18 cellular contexts compared by ENCODE assay signal in genomic region chr4:26490111-26490979, GRCh38. TPM values are rescaled to one million over a fixed set of nuclear protein-coding genes. Genes with fewer than 3 reads are reported as not detected.
DNase-seq lines count a peak whose midpoint lies in the region; ATAC-seq and TF ChIP-seq lines count a peak whose summit lies in the region.
"Had no signal": no experiment of that assay in that cellular context is flagged by ENCODE, and none has a peak within 500 bp of the region (broad histone marks: within the 10 kb centered on the region; RNA-seq: fewer than 3 reads in every experiment).

A gene with protein sequence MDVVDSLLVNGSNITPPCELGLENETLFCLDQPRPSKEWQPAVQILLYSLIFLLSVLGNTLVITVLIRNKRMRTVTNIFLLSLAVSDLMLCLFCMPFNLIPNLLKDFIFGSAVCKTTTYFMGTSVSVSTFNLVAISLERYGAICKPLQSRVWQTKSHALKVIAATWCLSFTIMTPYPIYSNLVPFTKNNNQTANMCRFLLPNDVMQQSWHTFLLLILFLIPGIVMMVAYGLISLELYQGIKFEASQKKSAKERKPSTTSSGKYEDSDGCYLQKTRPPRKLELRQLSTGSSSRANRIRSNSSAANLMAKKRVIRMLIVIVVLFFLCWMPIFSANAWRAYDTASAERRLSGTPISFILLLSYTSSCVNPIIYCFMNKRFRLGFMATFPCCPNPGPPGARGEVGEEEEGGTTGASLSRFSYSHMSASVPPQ (minus strand): TSS chr4:26490484. CDS start chr4:26490267, 217 bp downstream.

- TF ChIP-seq CTCF in WTC11 (IDR thresholded peaks at IDR 0.05): no peak

- peaks cover 5% of the 10 kb centered on the region for H3K4me1 Mint-ChIP-seq in WTC11
- no peaks in the 10 kb centered on the region for H3K4me1 Mint-ChIP-seq in activated T-helper 2 cell treated with anti-CD3 and anti-CD28 coated beads, Interferon-gamma antibody, Interleukin-2, Interleukin-4, amounts not matched to agents 10 μg/mL and 5 μg/mL and 100 μg/mL, durations not matched to agents 14 hours and 24 hours and 36 hours (ENCODE audit: low read depth)
- H3K4me1 Mint-ChIP-seq: naive thymus-derived CD4-positive, alpha-beta T cell had no signal

- H3K27ac Mint-ChIP-seq in WTC11: no peak within 1 kb of the TSS
- H3K27ac Mint-ChIP-seq in activated T-helper 2 cell treated with anti-CD3 and anti-CD28 coated beads, Interferon-gamma antibody, Interleukin-2, Interleukin-4, amounts not matched to agents 10 μg/mL and 5 μg/mL and 100 μg/mL, durations not matched to agents 14 hours and 24 hours and 36 hours: no peak within 1 kb of the TSS
- H3K27ac Mint-ChIP-seq: naive thymus-derived CD4-positive, alpha-beta T cell had no signal

- POLR2A ChIA-PET in WTC11 (lab: Charles Lee): no interaction called here

- no peaks in the 10 kb centered on the region; the same call in 1 of the 2 replicates for H3K27me3 Mint-ChIP-seq in WTC11 (ENCODE audit: low read depth)
- peaks cover 6% of the 10 kb centered on the region for H3K27me3 Mint-ChIP-seq in activated T-helper 2 cell treated with anti-CD3 and anti-CD28 coated beads, Interferon-gamma antibody, Interleukin-2, Interleukin-4, amounts not matched to agents 10 μg/mL and 5 μg/mL and 100 μg/mL, durations not matched to agents 14 hours and 24 hours and 36 hours (ENCODE audit: low read depth)

- peak; percentile 39 for DNase-seq in DMS 273 (lab: John Stamatoyannopoulos, UW; ENCODE audit: unreplicated experiment)
- DNase-seq in NCI-H1417 treated with DMSO at 0.1 percent for 48 hours (lab: John Stamatoyannopoulos, UW): peak; percentile 43
- DNase-seq in WTC11 (ENCODE audit: low spot score): no peak
- no peak for DNase-seq in mucosa of gallbladder (ENCODE audit: low spot score)
- DNase-seq in left colon: no peak
- no peak for DNase-seq in cerebellum (ENCODE audit: low spot score)
- no peak for DNase-seq in activated T-helper 2 cell treated with anti-CD3 and anti-CD28 coated beads, Interferon-gamma antibody, Interleukin-2, Interleukin-4, amounts not matched to agents 10 μg/mL and 5 μg/mL and 100 μg/mL, durations not matched to agents 14 hours and 24 hours and 36 hours (ENCODE audit: low spot score)
- DNase-seq: activated gamma-delta T cell treated with Interleukin-2 at 50 U/mL for 16 hours; lower lobe of right lung; naive thymus-derived CD4-positive, alpha-beta T cell; NCI-H524 treated with DMSO at 0.1 percent for 48 hours; stimulated activated CD4-positive, alpha-beta T cell treated with anti-CD3 and anti-CD28 coated beads, Interleukin-2, amount 100 ng/mL, for 24 hours had no signal

- H3K9me3 Mint-ChIP-seq in WTC11: peaks cover 12% of the 10 kb centered on the region
- H3K9me3 Mint-ChIP-seq in activated T-helper 2 cell treated with anti-CD3 and anti-CD28 coated beads, Interferon-gamma antibody, Interleukin-2, Interleukin-4, amounts not matched to agents 10 μg/mL and 5 μg/mL and 100 μg/mL, durations not matched to agents 14 hours and 24 hours and 36 hours: no peaks in the 10 kb centered on the region

- no peaks in the 10 kb centered on the region for H3K36me3 Mint-ChIP-seq in WTC11
- H3K36me3 Mint-ChIP-seq in activated T-helper 2 cell treated with anti-CD3 and anti-CD28 coated beads, Interferon-gamma antibody, Interleukin-2, Interleukin-4, amounts not matched to agents 10 μg/mL and 5 μg/mL and 100 μg/mL, durations not matched to agents 14 hours and 24 hours and 36 hours (ENCODE audit: low read depth): no peaks in the 10 kb centered on the region

- CTCF ChIA-PET in WTC11 (lab: Charles Lee): interaction anchor here (1.1 kb wide), 1 partner anchor 329 kb away, joined by 3 read pairs; no protein-coding TSS in a partner anchor

- intact Hi-C loops in left colon (cut with DNase I, micrococcal nuclease): no loop called here
- intact Hi-C loops in activated T-helper 2 cell treated with anti-CD3 and anti-CD28 coated beads, Interferon-gamma antibody, Interleukin-2, Interleukin-4, amounts not matched to agents 10 μg/mL and 5 μg/mL and 100 μg/mL, durations not matched to agents 14 hours and 24 hours and 36 hours (cut with micrococcal nuclease): no loop called here

- ATAC-seq in WTC11: peak; percentile 52
- ATAC-seq in GM21786 (IDR thresholded peaks at IDR 0.05; ENCODE audit: unreplicated experiment): no peak
- ATAC-seq in left colon: no peak
- ATAC-seq: lower lobe of right lung; naive thymus-derived CD4-positive, alpha-beta T cell; Panc1; sciatic nerve had no signal

- no peak within 1 kb of the TSS for H3K4me3 Mint-ChIP-seq in WTC11
- no peak within 1 kb of the TSS for H3K4me3 Mint-ChIP-seq in activated T-helper 2 cell treated with anti-CD3 and anti-CD28 coated beads, Interferon-gamma antibody, Interleukin-2, Interleukin-4, amounts not matched to agents 10 μg/mL and 5 μg/mL and 100 μg/mL, durations not matched to agents 14 hours and 24 hours and 36 hours (ENCODE audit: low read depth)
- H3K4me3 Mint-ChIP-seq: naive thymus-derived CD4-positive, alpha-beta T cell had no signal

TF ChIP-seq in WTC11, 78 proteins besides CTCF, POLR2A, EP300 and RAD21:
- TF ChIP-seq IRF2 (CRISPR knock-in tag; IDR thresholded peaks at IDR 0.05; ENCODE audit: borderline replicate concordance, low read depth) (no peak), ZNF396 (CRISPR knock-in tag; IDR thresholded peaks at IDR 0.05; ENCODE audit: borderline replicate concordance) (no peak), STAT6 (CRISPR knock-in tag; conservative IDR thresholded peaks at IDR 0.05; ENCODE audit: low read depth) (no peak)
- TF ChIP-seq, protein P1, sequence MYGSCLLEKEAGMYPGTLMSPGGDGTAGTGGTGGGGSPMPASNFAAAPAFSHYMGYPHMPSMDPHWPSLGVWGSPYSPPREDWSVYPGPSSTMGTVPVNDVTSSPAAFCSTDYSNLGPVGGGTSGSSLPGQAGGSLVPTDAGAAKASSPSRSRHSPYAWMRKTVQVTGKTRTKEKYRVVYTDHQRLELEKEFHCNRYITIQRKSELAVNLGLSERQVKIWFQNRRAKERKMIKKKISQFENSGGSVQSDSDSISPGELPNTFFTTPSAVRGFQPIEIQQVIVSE (CRISPR knock-in tag; IDR thresholded peaks at IDR 0.05; ENCODE audit: borderline replicate concordance): no peak

RNA-seq across cellular contexts. Expression of the gene that starts here (rescaled TPM):
- total RNA-seq in WTC11 (2021) (not detected in 3 replicates), mucosa of gallbladder (68.5 TPM), left colon (not detected), cerebellum (not detected)
- not detected in 2 replicates for total RNA-seq in activated T-helper 2 cell treated with anti-CD3 and anti-CD28 coated beads, Interferon-gamma antibody, Interleukin-2, Interleukin-4, amounts not matched to agents 10 μg/mL and 5 μg/mL and 100 μg/mL, durations not matched to agents 14 hours and 24 hours and 36 hours
- total RNA-seq: activated CD8-positive, alpha-beta memory T cell treated with anti-CD3 and anti-CD28 coated beads for 36 hours; ascending aorta; HT1080; lower lobe of right lung; naive thymus-derived CD4-positive, alpha-beta T cell; sciatic nerve had no signal

Comparison
In these comparisons a context has a peak if more than half of its experiments do, and no peak if none do; other contexts are left out.
1. RNA of the gene that starts here (total RNA-seq): 68.5 TPM in mucosa of gallbladder (single experiment); not detected in cerebellum (single experiment), not detected in WTC11, not detected in left colon and not detected in activated T-helper 2 cell treated with anti-CD3 and anti-CD28 coated beads, Interferon-gamma antibody, Interleukin-2, Interleukin-4, amounts not matched to agents 10 μg/mL and 5 μg/mL and 100 μg/mL, durations not matched to agents 14 hours and 24 hours and 36 hours; every median in the first group is over 10 times any median in the second.
2. Peak in ATAC-seq in WTC11; RNA of the gene not detected or under 1 TPM.
3. DNase-seq: peak in DMS 273 (single experiment) and NCI-H1417 treated with DMSO at 0.1 percent for 48 hours (single experiment); none in WTC11 (single experiment), mucosa of gallbladder (single experiment), left colon (0 of 2), cerebellum (single experiment) and activated T-helper 2 cell treated with anti-CD3 and anti-CD28 coated beads, Interferon-gamma antibody, Interleukin-2, Interleukin-4, amounts not matched to agents 10 μg/mL and 5 μg/mL and 100 μg/mL, durations not matched to agents 14 hours and 24 hours and 36 hours (single experiment).